1 cellular context compared by ENCODE assay signal in genomic region chr18:7557891-7558454, GRCh38.
TF ChIP-seq lines count a peak whose summit lies in the region.

No MANE protein-coding gene starts in this region.

TF ChIP-seq in endothelial cell of umbilical vein, 7 proteins besides CTCF, POLR2A, EP300 and RAD21:
- TF ChIP-seq, protein P1, sequence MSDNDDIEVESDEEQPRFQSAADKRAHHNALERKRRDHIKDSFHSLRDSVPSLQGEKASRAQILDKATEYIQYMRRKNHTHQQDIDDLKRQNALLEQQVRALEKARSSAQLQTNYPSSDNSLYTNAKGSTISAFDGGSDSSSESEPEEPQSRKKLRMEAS (IDR thresholded peaks at IDR 0.05; ENCODE audit: insufficient read depth, insufficient read length): no peak
- no peak for TF ChIP-seq JUN (IDR thresholded peaks at IDR 0.05; ENCODE audit: borderline replicate concordance, insufficient read depth, insufficient read length, low read depth)
- no peak for TF ChIP-seq MYC (IDR thresholded peaks at IDR 0.05; ENCODE audit: low read depth, low read length)
- no peak for TF ChIP-seq GATA2 (IDR thresholded peaks at IDR 0.05; ENCODE audit: insufficient read depth, insufficient read length, low read depth, low read length)
- TF ChIP-seq FOS (IDR thresholded peaks at IDR 0.05; ENCODE audit: borderline replicate concordance, insufficient read depth, low read length): no peak
- no peak for TF ChIP-seq EZH2 (IDR thresholded peaks at IDR 0.05; ENCODE audit: borderline replicate concordance, low read depth, low read length, severe bottlenecking)
- no peak for TF ChIP-seq POLR2AphosphoS5 (IDR thresholded peaks at IDR 0.05; ENCODE audit: insufficient read depth, low read depth, low read length)
TF ChIP-seq in endothelial cell of umbilical vein: peak in this region for 0.
